In the genomic region with DNA sequence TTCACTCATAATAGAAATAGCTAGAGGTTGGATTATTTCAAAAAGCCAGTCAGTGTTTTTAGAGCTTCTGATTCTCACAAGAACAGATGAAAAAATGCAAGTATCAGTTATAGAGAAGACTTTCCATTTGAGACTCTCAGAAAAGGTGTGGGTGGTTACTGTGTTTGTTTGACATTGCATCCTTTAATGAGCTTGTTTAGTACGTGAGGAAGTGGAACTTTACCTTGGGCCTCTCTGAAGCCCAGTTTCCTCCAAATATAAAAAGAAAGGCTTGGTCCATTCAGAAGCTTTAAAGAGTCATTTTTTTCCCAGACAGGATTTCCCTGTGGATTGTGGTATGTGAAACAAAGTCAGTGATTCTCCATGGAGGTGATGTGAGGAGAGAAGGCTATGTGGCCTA, we compare ENCODE assay signal across 10 cellular contexts.
DNase-seq lines count a peak whose midpoint lies in the region; ATAC-seq, FAIRE-seq and TF ChIP-seq lines count a peak whose summit lies in the region.
"Had no signal": no experiment of that assay in that cellular context is flagged by ENCODE, and none has a peak within 500 bp of the region (broad histone marks: within the 10 kb centered on the region; RNA-seq: fewer than 3 reads in every experiment).

No MANE protein-coding gene starts in this region.

- H3K27ac ChIP-seq in trophoblast cell (ENCODE audit: low read depth, low read length) = no peak overlapping the region
- H3K27ac ChIP-seq: right atrium auricular region had no signal

- H3K4ac ChIP-seq in trophoblast cell (ENCODE audit: low read depth, low read length) = no peak overlapping the region

- H3K4me3 Mint-ChIP-seq in effector memory CD8-positive, alpha-beta T cell = peak overlapping the region; percentile 23 to 38

- H3K9ac ChIP-seq in trophoblast cell (ENCODE audit: low read length) = no peak overlapping the region

- no CpG with 5 or more reads among the region's 1 CpG for WGBS in trophoblast cell (ENCODE audit: extremely low coverage, insufficient coverage, insufficient read length)

- H3K4me3 ChIP-seq in trophoblast cell (ENCODE audit: low read depth, low read length) = no peak overlapping the region
- H3K4me3 ChIP-seq: right atrium auricular region had no signal

- H3K79me2 ChIP-seq in trophoblast cell (ENCODE audit: control insufficient read depth, insufficient read depth, low read length, poor library complexity) = no peaks in the 10 kb centered on the region

- H4K12ac ChIP-seq in trophoblast cell (ENCODE audit: low read depth, low read length) = no peak overlapping the region

- no peaks in the 10 kb centered on the region for H3K79me1 ChIP-seq in trophoblast cell (ENCODE audit: low read length)

- FAIRE-seq in frontal cortex (lab: Jason Lieb, UNC) = no peak
- FAIRE-seq: islet of Langerhans had no signal

- H4K91ac ChIP-seq in trophoblast cell (ENCODE audit: low read depth, low read length) = no peak overlapping the region

- no peak overlapping the region for H3K23ac ChIP-seq in trophoblast cell (ENCODE audit: low read length)

- DNase-seq in effector memory CD8-positive, alpha-beta T cell = no peak
- DNase-seq in frontal cortex (ENCODE audit: low spot score in 2 of 2) (no peak), trophoblast cell (no peak), NCI-H187 treated with DMSO at 0.1 percent for 48 hours (lab: John Stamatoyannopoulos, UW) (no peak)

- no peak overlapping the region for H3K18ac ChIP-seq in trophoblast cell (ENCODE audit: low read length)

- no peak overlapping the region for H3K4me2 ChIP-seq in trophoblast cell (ENCODE audit: low read length)

- H3K4me1 Mint-ChIP-seq in effector memory CD8-positive, alpha-beta T cell (ENCODE audit: low read depth in 2 of 2) = peaks cover 35 to 55% of the 10 kb centered on the region in 2 donors

- no peaks in the 10 kb centered on the region for H3K9me3 ChIP-seq in trophoblast cell (ENCODE audit: insufficient read depth, low read depth, low read length)
- H3K9me3 ChIP-seq: right atrium auricular region had no signal

- peaks cover 4% of the 10 kb centered on the region for H3K36me3 Mint-ChIP-seq in effector memory CD8-positive, alpha-beta T cell (ENCODE audit: insufficient read depth)

- no peak for TF ChIP-seq POLR2A in GM18505 (IDR thresholded peaks at IDR 0.05; ENCODE audit: borderline replicate concordance, extremely low read depth, insufficient read depth, insufficient read length)

- H3K9me3 Mint-ChIP-seq in effector memory CD8-positive, alpha-beta T cell = no peaks in the 10 kb centered on the region

- H3K14ac ChIP-seq in trophoblast cell (ENCODE audit: low read length) = no peak overlapping the region

- H2AK5ac ChIP-seq in trophoblast cell (ENCODE audit: low read length) = no peak overlapping the region

- H3K36me3 ChIP-seq in trophoblast cell (ENCODE audit: control insufficient read depth in 1 of 2, insufficient read depth in 2 of 2, low read length in 2 of 2) = no peaks in the 10 kb centered on the region
- H3K36me3 ChIP-seq: right atrium auricular region had no signal

- no peak overlapping the region for H2BK12ac ChIP-seq in trophoblast cell (ENCODE audit: low read length)

- no peak overlapping the region for H2BK120ac ChIP-seq in trophoblast cell (ENCODE audit: insufficient read depth, low read length, poor library complexity)

- H3K27me3 ChIP-seq in trophoblast cell (ENCODE audit: insufficient read depth, low read length) = no peaks in the 10 kb centered on the region
- H3K27me3 ChIP-seq: right atrium auricular region had no signal

- peaks cover 0 to 4% of the 10 kb centered on the region in 2 experiments for H3K4me1 ChIP-seq in trophoblast cell (ENCODE audit: control insufficient read depth in 1 of 2, insufficient read depth in 2 of 2, low read length in 2 of 2)

- H3K27ac Mint-ChIP-seq in effector memory CD8-positive, alpha-beta T cell = peak overlapping the region; percentile 49 to 84

- H4K8ac ChIP-seq in trophoblast cell (ENCODE audit: low read depth, low read length) = no peak overlapping the region

- H2AFZ ChIP-seq in trophoblast cell (ENCODE audit: insufficient read depth, low read length, poor library complexity) = no peak overlapping the region

- ATAC-seq in GM18505 (IDR thresholded peaks at IDR 0.05; ENCODE audit: unreplicated experiment) = peak; percentile 71
- peak; percentile 59 for ATAC-seq in GM21367 (IDR thresholded peaks at IDR 0.05; ENCODE audit: unreplicated experiment)
- ATAC-seq in HG03280 (IDR thresholded peaks at IDR 0.05; ENCODE audit: unreplicated experiment) = peak; percentile 71
- ATAC-seq in effector memory CD8-positive, alpha-beta T cell (replicated peaks) = peak; percentile 66
- no peak for ATAC-seq in SK-N-SH treated with all-trans-retinoic acid at 6 μM for 48 hours

- H2BK5ac ChIP-seq in trophoblast cell (ENCODE audit: low read depth, low read length, poor library complexity) = no peak overlapping the region

- H3K27me3 Mint-ChIP-seq in effector memory CD8-positive, alpha-beta T cell = no peaks in the 10 kb centered on the region

TF ChIP-seq in SK-N-SH treated with all-trans-retinoic acid at 6 μM for 48 hours, 23 proteins besides CTCF, POLR2A, EP300 and RAD21:
- TF ChIP-seq SNAI2 (CRISPR knock-in tag; IDR thresholded peaks at IDR 0.05) (no peak), ZNF8 (CRISPR knock-in tag; IDR thresholded peaks at IDR 0.05) (no peak), ARNTL (CRISPR knock-in tag; IDR thresholded peaks at IDR 0.05; ENCODE audit: borderline replicate concordance, low read depth) (no peak), TCF4 (CRISPR knock-in tag; IDR thresholded peaks at IDR 0.05; ENCODE audit: borderline replicate concordance) (no peak), ESRRG (CRISPR knock-in tag; IDR thresholded peaks at IDR 0.05) (no peak), CSDC2 (CRISPR knock-in tag; IDR thresholded peaks at IDR 0.05) (no peak), RARB (CRISPR knock-in tag; IDR thresholded peaks at IDR 0.05) (no peak), BACH2 (CRISPR knock-in tag; IDR thresholded peaks at IDR 0.05; ENCODE audit: borderline replicate concordance) (no peak), OSR1 (CRISPR knock-in tag; IDR thresholded peaks at IDR 0.05) (no peak), ZNF70 (CRISPR knock-in tag; IDR thresholded peaks at IDR 0.05) (no peak), ZFP30 (CRISPR knock-in tag; IDR thresholded peaks at IDR 0.05) (no peak)
- TF ChIP-seq, protein P1, sequence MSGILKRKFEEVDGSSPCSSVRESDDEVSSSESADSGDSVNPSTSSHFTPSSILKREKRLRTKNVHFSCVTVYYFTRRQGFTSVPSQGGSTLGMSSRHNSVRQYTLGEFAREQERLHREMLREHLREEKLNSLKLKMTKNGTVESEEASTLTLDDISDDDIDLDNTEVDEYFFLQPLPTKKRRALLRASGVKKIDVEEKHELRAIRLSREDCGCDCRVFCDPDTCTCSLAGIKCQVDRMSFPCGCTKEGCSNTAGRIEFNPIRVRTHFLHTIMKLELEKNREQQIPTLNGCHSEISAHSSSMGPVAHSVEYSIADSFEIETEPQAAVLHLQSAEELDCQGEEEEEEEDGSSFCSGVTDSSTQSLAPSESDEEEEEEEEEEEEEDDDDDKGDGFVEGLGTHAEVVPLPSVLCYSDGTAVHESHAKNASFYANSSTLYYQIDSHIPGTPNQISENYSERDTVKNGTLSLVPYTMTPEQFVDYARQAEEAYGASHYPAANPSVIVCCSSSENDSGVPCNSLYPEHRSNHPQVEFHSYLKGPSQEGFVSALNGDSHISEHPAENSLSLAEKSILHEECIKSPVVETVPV (CRISPR knock-in tag; IDR thresholded peaks at IDR 0.05) = no peak
